Comparison of ENCODE assay signal across 9 cellular contexts in genomic region chr12:52884526-52885293, GRCh38. TPM values are rescaled to one million over a fixed set of nuclear protein-coding genes. Genes with fewer than 3 reads are reported as not detected.
A peak's percentile ranks its signal among the peaks of the same experiment; 100 is the strongest.
DNase-seq lines count a peak whose midpoint lies in the region; ATAC-seq and TF ChIP-seq lines count a peak whose summit lies in the region.
"Had no signal": no experiment of that assay in that cellular context is flagged by ENCODE, and none has a peak within 500 bp of the region (broad histone marks: within the 10 kb centered on the region; RNA-seq: fewer than 3 reads in every experiment).

No MANE protein-coding gene starts in this region.

- H3K4me1 Mint-ChIP-seq in nephron progenitor cell = peaks cover 6% of the 10 kb centered on the region
- H3K4me1 Mint-ChIP-seq in stimulated activated naive CD8-positive, alpha-beta T cell treated with anti-CD3 and anti-CD28 coated beads, Interleukin-15, amount 100 ng/mL, for 72 hours = peaks cover 6% of the 10 kb centered on the region

- DNase-seq in C1 segment of cervical spinal cord (lab: John Stamatoyannopoulos, UW) (peak in 10 of 14 donors; percentile 10 to 69 (median 30)), NOMO-1 treated with dmso at 0.1 percent for 144 hours (lab: John Stamatoyannopoulos, UW; ENCODE audit: unreplicated experiment) (peak; percentile 9), epithelial cell of proximal tubule (ENCODE audit: low read depth) (no peak), nephron progenitor cell (peak; percentile 90)
- DNase-seq in activated CD8-positive, alpha-beta memory T cell treated with anti-CD3 and anti-CD28 coated beads, Interleukin-2, amount 50 U/mL, for 4 hours = peak; percentile 84
- DNase-seq in stimulated activated naive CD8-positive, alpha-beta T cell treated with anti-CD3 and anti-CD28 coated beads, Interleukin-15, amount 100 ng/mL, for 72 hours = peak; percentile 78 to 83

- H3K27me3 Mint-ChIP-seq in nephron progenitor cell (ENCODE audit: low read depth, poor library complexity) = peaks cover 4% of the 10 kb centered on the region
- peaks cover 10% of the 10 kb centered on the region for H3K27me3 Mint-ChIP-seq in stimulated activated naive CD8-positive, alpha-beta T cell treated with anti-CD3 and anti-CD28 coated beads, Interleukin-15, amount 100 ng/mL, for 72 hours

- no peaks in the 10 kb centered on the region for H3K36me3 Mint-ChIP-seq in nephron progenitor cell (ENCODE audit: low read depth)

- peak; percentile 52 for ATAC-seq in HG02798 (IDR thresholded peaks at IDR 0.05; ENCODE audit: poor library complexity, unreplicated experiment)
- ATAC-seq in stimulated activated naive CD8-positive, alpha-beta T cell treated with anti-CD3 and anti-CD28 coated beads, Interleukin-15, amount 100 ng/mL, for 72 hours = peak; percentile 91
- no peak for ATAC-seq in HG02840 (IDR thresholded peaks at IDR 0.05; ENCODE audit: low FRiP score, unreplicated experiment)

- no peak overlapping the region for H3K4me3 ChIP-seq in epithelial cell of proximal tubule (ENCODE audit: low read depth, low read length)

- H3K27ac Mint-ChIP-seq in nephron progenitor cell = no peak overlapping the region
- H3K27ac Mint-ChIP-seq in stimulated activated naive CD8-positive, alpha-beta T cell treated with anti-CD3 and anti-CD28 coated beads, Interleukin-15, amount 100 ng/mL, for 72 hours = no peak overlapping the region

- no peak overlapping the region for H3K4me3 Mint-ChIP-seq in nephron progenitor cell
- no peak overlapping the region for H3K4me3 Mint-ChIP-seq in stimulated activated naive CD8-positive, alpha-beta T cell treated with anti-CD3 and anti-CD28 coated beads, Interleukin-15, amount 100 ng/mL, for 72 hours

- TF ChIP-seq CTCF in epithelial cell of proximal tubule (conservative IDR thresholded peaks at IDR 0.05; ENCODE audit: low read depth, low read length) (peak; percentile 93), nephron progenitor cell (IDR thresholded peaks at IDR 0.05) (peak; percentile 96)

- no peaks in the 10 kb centered on the region for H3K9me3 Mint-ChIP-seq in nephron progenitor cell
- H3K9me3 Mint-ChIP-seq in stimulated activated naive CD8-positive, alpha-beta T cell treated with anti-CD3 and anti-CD28 coated beads, Interleukin-15, amount 100 ng/mL, for 72 hours = no peaks in the 10 kb centered on the region

RNA-seq across cellular contexts. Expression of gene KRT8, which starts 20.2 kb away (rescaled TPM):
- total RNA-seq in epithelial cell of proximal tubule = 1,207 and 1,417 TPM in 2 replicates

RNA-seq across cellular contexts. Expression of gene KRT78, which starts 35.9 kb away (rescaled TPM):
- total RNA-seq in epithelial cell of proximal tubule = not detected in 2 replicates
- total RNA-seq: urinary bladder had no signal

RNA-seq across cellular contexts. Expression of gene KRT79, which starts 50.6 kb away (rescaled TPM):
- 0.07 TPM in 1 of 2 replicates, not detected in the other for total RNA-seq in epithelial cell of proximal tubule
- total RNA-seq: urinary bladder had no signal
